22 cellular contexts compared by ENCODE assay signal in genomic region chr17:82710499-82711232, GRCh38. TPM values are rescaled to one million over a fixed set of nuclear protein-coding genes. Genes with fewer than 3 reads are reported as not detected.
A peak's percentile ranks its signal among the peaks of the same experiment; 100 is the strongest.
DNase-seq lines count a peak whose midpoint lies in the region; ATAC-seq and TF ChIP-seq lines count a peak whose summit lies in the region.
"Had no signal": no experiment of that assay in that cellular context is flagged by ENCODE, and none has a peak within 500 bp of the region (broad histone marks: within the 10 kb centered on the region; RNA-seq: fewer than 3 reads in every experiment).

No MANE protein-coding gene starts in this region.

- H3K9me3 ChIP-seq in PC-9 (ENCODE audit: insufficient read depth, low read depth): no peaks in the 10 kb centered on the region
- H3K9me3 ChIP-seq: body of pancreas, heart left ventricle, left ventricle myocardium inferior, right atrium auricular region, thyroid gland had no signal

- H3K27me3 ChIP-seq in PC-9 (ENCODE audit: insufficient read depth, low read depth): no peaks in the 10 kb centered on the region
- H3K27me3 ChIP-seq: body of pancreas, right atrium auricular region, thyroid gland had no signal

- H3K4me3 ChIP-seq in PC-9: no peak overlapping the region
- H3K4me3 ChIP-seq in foreskin fibroblast (ENCODE audit: low read depth in 1 of 2, low read length in 2 of 2): no peak overlapping the region
- H3K4me3 ChIP-seq: body of pancreas, heart left ventricle, left ventricle myocardium inferior, right atrium auricular region, thyroid gland had no signal

- H3K9me2 ChIP-seq in PC-9 (ENCODE audit: insufficient read depth): no peaks in the 10 kb centered on the region

- peaks cover 9% of the 10 kb centered on the region for H3K4me1 Mint-ChIP-seq in dendritic cell treated with granulocyte-macrophage colony-stimulating factor and Interleukin-4, amounts not matched to agents 40 ng/mL and 50 ng/mL, for 4 days (ENCODE audit: low read depth)
- peaks cover 1% of the 10 kb centered on the region for H3K4me1 Mint-ChIP-seq in neural crest cell

- H3K27ac ChIP-seq in PC-9: no peak overlapping the region
- H3K27ac ChIP-seq: body of pancreas, heart left ventricle, left ventricle myocardium inferior, right atrium auricular region, thyroid gland had no signal

- no peaks in the 10 kb centered on the region for H3K36me3 ChIP-seq in PC-9 (ENCODE audit: low read depth)
- H3K36me3 ChIP-seq: heart left ventricle, left ventricle myocardium inferior, right atrium auricular region, thyroid gland had no signal

- TF ChIP-seq CTCF in GM10248 (IDR thresholded peaks at IDR 0.05; ENCODE audit: control extremely low read depth, extremely low read depth, low read depth, missing control alignments): peak; percentile 23
- TF ChIP-seq CTCF in neural crest cell (conservative IDR thresholded peaks at IDR 0.05): no peak
- TF ChIP-seq CTCF in PC-9 (conservative IDR thresholded peaks at IDR 0.05): no peak
- TF ChIP-seq CTCF in foreskin fibroblast (IDR thresholded peaks at IDR 0.05; ENCODE audit: low read depth, low read length): no peak

- H3K4me2 ChIP-seq in PC-9: no peak overlapping the region

- CTCF ChIA-PET in GM10248 (lab: Yijun Ruan, JAX): no interaction called here
- CTCF ChIA-PET in PC-9 (lab: Charles Lee): no interaction called here

- no peaks in the 10 kb centered on the region for H3K36me3 Mint-ChIP-seq in dendritic cell treated with granulocyte-macrophage colony-stimulating factor and Interleukin-4, amounts not matched to agents 40 ng/mL and 50 ng/mL, for 4 days (ENCODE audit: low read depth)
- no peaks in the 10 kb centered on the region for H3K36me3 Mint-ChIP-seq in neural crest cell (ENCODE audit: low read depth)
- H3K36me3 Mint-ChIP-seq: CD14-positive monocyte, naive B cell had no signal

- H3K27ac Mint-ChIP-seq in dendritic cell treated with granulocyte-macrophage colony-stimulating factor and Interleukin-4, amounts not matched to agents 40 ng/mL and 50 ng/mL, for 4 days: peak overlapping the region; percentile 26
- no peak overlapping the region for H3K27ac Mint-ChIP-seq in neural crest cell (ENCODE audit: unreplicated experiment)
- H3K27ac Mint-ChIP-seq: CD14-positive monocyte had no signal

- H2AFZ ChIP-seq in PC-9: no peak overlapping the region

- DNase-seq in GM10248 (ENCODE audit: extremely low spot score) (no peak), LHCN-M2 (ENCODE audit: low read depth) (peak; percentile 26), neural crest cell (ENCODE audit: low read depth, low spot score) (no peak), PC-9 (no peak), foreskin fibroblast (no peak), NCI-H2107 treated with DMSO at 0.1 percent for 48 hours (lab: John Stamatoyannopoulos, UW; ENCODE audit: unreplicated experiment) (no peak)
- DNase-seq: activated CD4-positive, alpha-beta T cell treated with anti-CD3 and anti-CD28 coated beads for 4 hours; activated T-cell treated with anti-CD3 and anti-CD28 coated beads, Interleukin-2, amount 50 U/mL, for 4 hours; body of pancreas; effector CD4-positive, alpha-beta T cell; EL; heart left ventricle; left ventricle myocardium inferior; naive B cell; NCI-H2171 treated with DMSO at 0.1 percent for 48 hours; SIG-M5; stimulated activated naive CD8-positive, alpha-beta T cell treated with anti-CD3 and anti-CD28 coated beads, Interleukin-15, Interleukin-2, amounts not matched to agents 100 U/mL and 50 U/mL, for 24 hours; thyroid gland had no signal

- H3F3A ChIP-seq in PC-9 (ENCODE audit: insufficient read depth, low read depth): peaks cover 6% of the 10 kb centered on the region; the same call in 1 of the 2 replicates

- no TSS peak for BruUV-seq in PC-9 (replicated peaks; lab: Mats Ljungman, UMichigan)

- H3K9me3 Mint-ChIP-seq in dendritic cell treated with granulocyte-macrophage colony-stimulating factor and Interleukin-4, amounts not matched to agents 40 ng/mL and 50 ng/mL, for 4 days: no peaks in the 10 kb centered on the region
- H3K9me3 Mint-ChIP-seq in neural crest cell: no peaks in the 10 kb centered on the region
- H3K9me3 Mint-ChIP-seq: activated T-cell treated with anti-CD3 and anti-CD28 coated beads, Interleukin-2, amount 50 U/mL, for 4 hours; naive B cell had no signal

- ATAC-seq in HG02981 (IDR thresholded peaks at IDR 0.05; ENCODE audit: unreplicated experiment): no peak
- ATAC-seq: activated T-cell treated with anti-CD3 and anti-CD28 coated beads, Interleukin-2, amount 50 U/mL, for 4 hours; body of pancreas; heart left ventricle; stimulated activated naive CD8-positive, alpha-beta T cell treated with anti-CD3 and anti-CD28 coated beads, Interleukin-15, Interleukin-2, amounts not matched to agents 100 U/mL and 50 U/mL, for 24 hours had no signal

- POLR2A ChIA-PET in GM10248 (lab: Yijun Ruan, JAX): no interaction called here
- POLR2A ChIA-PET in PC-9 (lab: Charles Lee; ENCODE audit: unreplicated experiment): no interaction called here

- H3K27me3 Mint-ChIP-seq in dendritic cell treated with granulocyte-macrophage colony-stimulating factor and Interleukin-4, amounts not matched to agents 40 ng/mL and 50 ng/mL, for 4 days: peaks cover 10% of the 10 kb centered on the region
- H3K27me3 Mint-ChIP-seq in neural crest cell (ENCODE audit: low read depth): peaks cover 2% of the 10 kb centered on the region
- H3K27me3 Mint-ChIP-seq: naive B cell had no signal

- H3K79me2 ChIP-seq in PC-9 (ENCODE audit: low read depth): no peaks in the 10 kb centered on the region

- H3K4me1 ChIP-seq in PC-9 (replicated peaks; ENCODE audit: insufficient read depth): no peaks in the 10 kb centered on the region

- H4K20me1 ChIP-seq in PC-9 (ENCODE audit: insufficient read depth): no peaks in the 10 kb centered on the region

- no peak overlapping the region for H3K4me3 Mint-ChIP-seq in dendritic cell treated with granulocyte-macrophage colony-stimulating factor and Interleukin-4, amounts not matched to agents 40 ng/mL and 50 ng/mL, for 4 days
- peak overlapping the region; percentile 31 for H3K4me3 Mint-ChIP-seq in neural crest cell
- H3K4me3 Mint-ChIP-seq: activated T-cell treated with anti-CD3 and anti-CD28 coated beads, Interleukin-2, amount 50 U/mL, for 4 hours; CD14-positive monocyte had no signal

- intact Hi-C loops in dendritic cell treated with granulocyte-macrophage colony-stimulating factor and Interleukin-4, amounts not matched to agents 40 ng/mL and 50 ng/mL, for 4 days (cut with micrococcal nuclease): no loop called here
- intact Hi-C loops in PC-9 (cut with micrococcal nuclease; ENCODE audit: unreplicated experiment): loop anchor here (10.0 kb wide), 1 partner anchor 66 kb away; the partner anchor contains the start of gene WDR45B

RNA-seq across cellular contexts. Expression of gene FN3KRP, which starts 5.8 kb away (rescaled TPM):
- 32.1 and 37.7 TPM in 2 replicates for total RNA-seq in LHCN-M2 (2014; rRNA removed)
- polyA plus RNA-seq in LHCN-M2 (2012): 74.3 TPM
- 44.1 and 44.4 TPM in 2 replicates for total RNA-seq in neural crest cell
- total RNA-seq in PC-9 (2021): 28.8 and 34.1 TPM in 2 replicates

RNA-seq across cellular contexts. Expression of gene RAB40B, which starts 12.2 kb away (rescaled TPM):
- total RNA-seq in LHCN-M2 (2014; rRNA removed): 15.6 and 17.9 TPM in 2 replicates
- 12.2 TPM for polyA plus RNA-seq in LHCN-M2 (2012)
- 5.6 and 8.9 TPM in 2 replicates for total RNA-seq in neural crest cell
- total RNA-seq in PC-9 (2021): 7.9 and 11.0 TPM in 2 replicates

RNA-seq across cellular contexts. Expression of gene FN3K, which starts 24.7 kb away (rescaled TPM):
- total RNA-seq in LHCN-M2 (2014; rRNA removed) (0.23 and 3.1 TPM in 2 replicates), neural crest cell (21.7 and 23.8 TPM in 2 replicates), PC-9 (2021) (14.0 and 22.5 TPM in 2 replicates)
- polyA plus RNA-seq in LHCN-M2 (2012): 3.0 TPM
- polyA plus RNA-seq: CD14-positive monocyte had no signal

RNA-seq across cellular contexts. Expression of gene TBCD, which starts 41.2 kb away (rescaled TPM):
- total RNA-seq in LHCN-M2 (2014; rRNA removed) (27.0 and 46.2 TPM in 2 replicates), neural crest cell (155 and 166 TPM in 2 replicates), PC-9 (2021) (111 and 115 TPM in 2 replicates)
- polyA plus RNA-seq in LHCN-M2 (2012): 65.5 TPM
